In the genomic region with DNA sequence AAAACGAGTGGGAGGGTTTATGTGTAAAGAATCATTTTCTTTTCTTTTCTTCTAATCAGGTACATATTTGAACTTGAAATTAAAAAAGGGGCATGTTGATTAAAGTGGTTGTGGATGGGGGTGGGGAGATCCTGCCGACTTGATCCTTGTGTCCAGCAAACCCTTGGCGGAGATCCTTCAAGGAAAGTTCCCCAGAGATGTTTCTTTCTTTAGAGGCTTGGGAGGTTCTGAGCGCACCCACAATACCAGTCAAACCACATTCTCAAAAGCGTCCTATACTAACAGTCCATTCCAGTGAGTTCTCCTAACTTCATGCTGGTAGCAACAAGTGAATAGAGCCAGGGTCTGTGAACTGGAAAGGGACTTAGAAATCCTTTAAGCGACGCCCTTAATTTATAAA, we compare ENCODE assay signal across 16 cellular contexts. TPM values are rescaled to one million over a fixed set of nuclear protein-coding genes. Genes with fewer than 3 reads are reported as not detected.
"Had no signal": no experiment of that assay in that cellular context is flagged by ENCODE, and none has a peak within 500 bp of the region (broad histone marks: within the 10 kb centered on the region; RNA-seq: fewer than 3 reads in every experiment).

No MANE protein-coding gene starts in this region.

- H3K36me3 Mint-ChIP-seq: activated naive CD4-positive, alpha-beta T cell treated with anti-CD3 and anti-CD28 coated beads, Interleukin-2, amount 50 U/mL, for 24 hours had no signal

- DNase-seq: activated CD4-positive, alpha-beta T cell treated with anti-CD3 and anti-CD28 coated beads, Interleukin-2, amount 50 U/mL, for 1 hour; activated CD4-positive, CD25-positive, alpha-beta regulatory T cell; activated effector memory CD4-positive, alpha-beta T cell treated with Interleukin-2 at 50 U/mL for 16 hours; body of pancreas; effector memory CD4-positive, alpha-beta T cell; hypothalamus; left cardiac atrium; pancreas; retina; stimulated activated CD4-positive, alpha-beta T cell treated with anti-CD3 and anti-CD28 coated beads, Interleukin-15, amount 100 ng/mL, for 24 hours; stimulated activated CD4-positive, alpha-beta T cell treated with anti-CD3 and anti-CD28 coated beads, Interleukin-4, amount 100 ng/mL, for 24 hours; T-helper 17 cell; testis had no signal

- H3K27ac Mint-ChIP-seq: activated naive CD4-positive, alpha-beta T cell treated with anti-CD3 and anti-CD28 coated beads, Interleukin-2, amount 50 U/mL, for 24 hours; stimulated activated naive CD8-positive, alpha-beta T cell treated with anti-CD3 and anti-CD28 coated beads, Interleukin-15, Interleukin-2, amounts not matched to agents 100 ng/mL and 50 ng/mL, for 24 hours; T-helper 17 cell had no signal

- H3K4me3 ChIP-seq: body of pancreas, pancreas, testis had no signal

- ATAC-seq: body of pancreas, left cardiac atrium, pancreas, T-helper 17 cell had no signal

- H3K4me3 Mint-ChIP-seq: activated naive CD4-positive, alpha-beta T cell treated with anti-CD3 and anti-CD28 coated beads, Interleukin-2, amount 50 U/mL, for 24 hours; neural crest cell; stimulated activated naive CD8-positive, alpha-beta T cell treated with anti-CD3 and anti-CD28 coated beads, Interleukin-15, Interleukin-2, amounts not matched to agents 100 ng/mL and 50 ng/mL, for 24 hours; T-helper 17 cell had no signal

- H3K27me3 ChIP-seq: body of pancreas, testis had no signal

- H3K9me3 ChIP-seq: body of pancreas, pancreas, testis had no signal

- H3K27me3 Mint-ChIP-seq: activated naive CD4-positive, alpha-beta T cell treated with anti-CD3 and anti-CD28 coated beads, Interleukin-2, amount 50 U/mL, for 24 hours; stimulated activated naive CD8-positive, alpha-beta T cell treated with anti-CD3 and anti-CD28 coated beads, Interleukin-15, Interleukin-2, amounts not matched to agents 100 ng/mL and 50 ng/mL, for 24 hours; T-helper 17 cell had no signal

- H3K9me3 Mint-ChIP-seq: activated naive CD4-positive, alpha-beta T cell treated with anti-CD3 and anti-CD28 coated beads, Interleukin-2, amount 50 U/mL, for 24 hours; neural crest cell; stimulated activated naive CD8-positive, alpha-beta T cell treated with anti-CD3 and anti-CD28 coated beads, Interleukin-15, Interleukin-2, amounts not matched to agents 100 ng/mL and 50 ng/mL, for 24 hours had no signal

- H3K27ac ChIP-seq: body of pancreas, pancreas, testis had no signal

- H3K36me3 ChIP-seq: pancreas had no signal

- H3K4me1 Mint-ChIP-seq: activated naive CD4-positive, alpha-beta T cell treated with anti-CD3 and anti-CD28 coated beads, Interleukin-2, amount 50 U/mL, for 24 hours; T-helper 17 cell had no signal

- H3K4me1 ChIP-seq: body of pancreas, pancreas had no signal

RNA-seq across cellular contexts. Expression of gene MYCN, which starts 49.2 kb away (rescaled TPM):
- total RNA-seq: body of pancreas had no signal
